8 cellular contexts compared by ENCODE assay signal in genomic region chr2:47172922-47173695, GRCh38. TPM values are rescaled to one million over a fixed set of nuclear protein-coding genes. Genes with fewer than 3 reads are reported as not detected.
DNase-seq lines count a peak whose midpoint lies in the region; ATAC-seq and TF ChIP-seq lines count a peak whose summit lies in the region.

No MANE protein-coding gene starts in this region.

- H3K9ac ChIP-seq in skeletal muscle satellite cell (ENCODE audit: low read depth, low read length) = peak overlapping the region; percentile 100

- peaks cover 0 to 5% of the 10 kb centered on the region in 2 donors for H3K27me3 Mint-ChIP-seq in T-cell

- peaks cover 57% of the 10 kb centered on the region for H3K4me1 ChIP-seq in skeletal muscle satellite cell (ENCODE audit: control insufficient read depth, insufficient read depth, low read length)

- H3K36me3 ChIP-seq in skeletal muscle satellite cell (ENCODE audit: insufficient read depth, low read length) = peaks cover 41% of the 10 kb centered on the region

- H3K4me1 Mint-ChIP-seq in T-cell = peaks cover 79% of the 10 kb centered on the region in 3 donors

- no peaks in the 10 kb centered on the region for H3K27me3 ChIP-seq in skeletal muscle satellite cell (ENCODE audit: control insufficient read depth, insufficient read depth, low read length)

- POLR2A ChIA-PET in T-cell (lab: Charles Lee) = interaction anchor here (0.6 to 2.2 kb wide), 4 partner anchors 8 to 350 kb away, joined by 3 to 16 read pairs (median 6); no protein-coding TSS in a partner anchor

- CTCF ChIA-PET in T-cell (lab: Charles Lee) = interaction anchor here (0.6 to 1.0 kb wide), 5 partner anchors 18 to 230 kb away, joined by 3 to 5 read pairs (median 3); partner anchors contain the start of genes MSH2 (in 1 of the 2) and STPG4 (in 1 of the 2)

- H3K4me2 ChIP-seq in skeletal muscle satellite cell (ENCODE audit: low read length) = peak overlapping the region; percentile 88

- no peaks in the 10 kb centered on the region for H3K9me3 Mint-ChIP-seq in T-cell

- peak overlapping the region; percentile 96 for H3K4me3 ChIP-seq in fibroblast of pulmonary artery (replicated peaks; ENCODE audit: low read depth, low read length)
- H3K4me3 ChIP-seq in skeletal muscle satellite cell (ENCODE audit: low read length) = peak overlapping the region; percentile 100

- no peak for TF ChIP-seq CTCF in fibroblast of pulmonary artery (IDR thresholded peaks at IDR 0.05; ENCODE audit: low read length, missing control alignments)

- H3K4me3 Mint-ChIP-seq in T-cell = peak overlapping the region; percentile 95 to 97 (median 96)

- peak; percentile 6 for TF ChIP-seq POLR2A in GM19193 (IDR thresholded peaks at IDR 0.05; ENCODE audit: extremely low read depth, insufficient read depth, insufficient read length)

- H3K27ac Mint-ChIP-seq in T-cell = peak overlapping the region; percentile 17 to 52

- H3K9me3 ChIP-seq in skeletal muscle satellite cell (replicated peaks; ENCODE audit: low read length) = no peaks in the 10 kb centered on the region

- no peak for ATAC-seq in T-cell (replicated peaks in 1 of 4)
- ATAC-seq in HG02973 (IDR thresholded peaks at IDR 0.05; ENCODE audit: unreplicated experiment) = no peak

- no peak for DNase-seq in T-cell
- no peak for DNase-seq in fibroblast of pulmonary artery (ENCODE audit: low read depth)
- no peak for DNase-seq in OCI-M1 (lab: John Stamatoyannopoulos, UW)
- DNase-seq in retina = no peak
- DNase-seq in stimulated activated CD4-positive, alpha-beta T cell treated with anti-CD3 and anti-CD28 coated beads, Interleukin-12 subunit alpha, Interleukin-12 subunit beta, amount 100 ng/mL, for 4 hours = no peak

- peaks cover 22% of the 10 kb centered on the region for H3K36me3 Mint-ChIP-seq in T-cell

RNA-seq across cellular contexts. Expression of gene CALM2, which starts 3.2 kb away (rescaled TPM):
- 100 to 1,000 TPM; 196 to 219 (median 209) TPM for total RNA-seq in T-cell
- 520 and 573 TPM in 2 replicates for total RNA-seq in skeletal muscle satellite cell (2012; rRNA removed)

RNA-seq across cellular contexts. Expression of gene STPG4, which starts 18.0 kb away (rescaled TPM):
- total RNA-seq in T-cell = under 1 TPM in 2 of 5 donors, not detected in 3; 0.50 to 0.79 TPM
- total RNA-seq in skeletal muscle satellite cell (2012; rRNA removed) = 0.25 TPM in 1 of 2 replicates, not detected in the other
